1 cellular context compared by ENCODE assay signal in the genomic region with DNA sequence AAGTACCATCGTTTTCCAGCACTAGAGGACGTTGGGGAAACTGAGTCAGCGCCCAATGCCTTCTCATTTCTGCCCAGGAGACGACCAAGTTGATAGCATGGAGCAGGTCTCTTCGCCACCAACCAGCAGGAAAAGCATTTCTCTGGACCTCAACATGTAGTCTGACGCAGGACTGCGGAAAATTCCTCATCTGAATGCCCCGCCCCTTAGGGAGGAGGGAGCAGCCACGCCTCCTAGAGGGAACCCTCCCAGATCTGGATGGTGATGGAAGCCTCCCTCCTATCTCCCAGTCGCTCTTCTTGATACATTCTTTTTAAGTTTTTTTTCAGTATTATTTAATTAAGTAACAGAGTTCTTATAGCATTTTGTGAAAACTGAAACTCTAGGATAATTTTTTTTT.
TF ChIP-seq lines count a peak whose summit lies in the region.

No MANE protein-coding gene starts in this region.

TF ChIP-seq in SK-N-SH, 30 proteins besides CTCF, POLR2A, EP300 and RAD21 (continued from another document):
- TF ChIP-seq, protein P1, sequence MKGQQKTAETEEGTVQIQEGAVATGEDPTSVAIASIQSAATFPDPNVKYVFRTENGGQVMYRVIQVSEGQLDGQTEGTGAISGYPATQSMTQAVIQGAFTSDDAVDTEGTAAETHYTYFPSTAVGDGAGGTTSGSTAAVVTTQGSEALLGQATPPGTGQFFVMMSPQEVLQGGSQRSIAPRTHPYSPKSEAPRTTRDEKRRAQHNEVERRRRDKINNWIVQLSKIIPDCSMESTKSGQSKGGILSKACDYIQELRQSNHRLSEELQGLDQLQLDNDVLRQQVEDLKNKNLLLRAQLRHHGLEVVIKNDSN (IDR thresholded peaks at IDR 0.05; ENCODE audit: borderline replicate concordance, low read depth): no peak
TF ChIP-seq in SK-N-SH: peak in this region for 0.
